ENCODE assay signal across 1 cellular context in the genomic region with DNA sequence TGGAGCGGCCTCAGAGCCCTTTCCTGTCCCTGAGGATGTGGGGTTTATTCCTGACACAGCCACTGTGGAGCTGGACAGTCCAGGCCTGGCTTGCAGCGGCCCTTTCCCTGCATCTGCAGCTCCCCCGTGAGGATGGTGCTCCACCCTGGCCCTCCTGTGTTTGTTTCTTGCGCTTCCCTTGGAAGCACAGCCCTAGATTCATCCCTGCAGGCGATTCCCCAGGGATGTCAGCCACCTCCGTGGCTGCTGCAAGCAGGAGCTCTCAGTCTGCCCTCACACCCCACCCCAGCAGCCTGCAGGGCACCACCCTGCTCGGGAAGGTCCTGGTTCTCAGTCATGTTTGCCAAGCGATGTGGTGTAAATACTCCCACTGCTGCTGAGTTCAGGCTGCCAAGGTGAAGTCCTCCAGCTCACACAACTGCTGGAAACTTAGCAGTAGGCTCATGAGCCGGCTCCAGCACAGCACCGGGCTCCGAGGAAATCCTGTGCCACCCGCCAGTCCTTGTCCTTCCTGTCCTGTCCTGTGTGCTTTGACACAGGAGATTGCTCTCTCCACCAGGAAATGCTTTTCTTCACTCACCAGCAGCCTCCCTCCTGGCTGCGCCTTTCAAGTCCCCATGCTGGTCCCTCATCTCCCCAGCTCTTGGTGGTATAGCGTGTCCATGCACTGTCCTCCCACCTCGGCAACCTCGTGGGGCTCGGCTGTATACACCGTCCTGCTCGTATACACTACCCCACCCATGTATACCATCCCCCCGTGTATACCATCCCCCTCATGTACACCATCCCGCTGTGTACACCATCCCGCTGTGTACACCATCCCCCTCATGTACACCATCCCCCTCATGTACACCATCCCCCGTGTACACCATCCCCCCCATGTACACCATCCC.
TF ChIP-seq lines count a peak whose summit lies in the region.

No MANE protein-coding gene starts in this region.

TF ChIP-seq in GM23338, 12 proteins besides CTCF, POLR2A, EP300 and RAD21 (continued from another document):
- TF ChIP-seq, protein P1, sequence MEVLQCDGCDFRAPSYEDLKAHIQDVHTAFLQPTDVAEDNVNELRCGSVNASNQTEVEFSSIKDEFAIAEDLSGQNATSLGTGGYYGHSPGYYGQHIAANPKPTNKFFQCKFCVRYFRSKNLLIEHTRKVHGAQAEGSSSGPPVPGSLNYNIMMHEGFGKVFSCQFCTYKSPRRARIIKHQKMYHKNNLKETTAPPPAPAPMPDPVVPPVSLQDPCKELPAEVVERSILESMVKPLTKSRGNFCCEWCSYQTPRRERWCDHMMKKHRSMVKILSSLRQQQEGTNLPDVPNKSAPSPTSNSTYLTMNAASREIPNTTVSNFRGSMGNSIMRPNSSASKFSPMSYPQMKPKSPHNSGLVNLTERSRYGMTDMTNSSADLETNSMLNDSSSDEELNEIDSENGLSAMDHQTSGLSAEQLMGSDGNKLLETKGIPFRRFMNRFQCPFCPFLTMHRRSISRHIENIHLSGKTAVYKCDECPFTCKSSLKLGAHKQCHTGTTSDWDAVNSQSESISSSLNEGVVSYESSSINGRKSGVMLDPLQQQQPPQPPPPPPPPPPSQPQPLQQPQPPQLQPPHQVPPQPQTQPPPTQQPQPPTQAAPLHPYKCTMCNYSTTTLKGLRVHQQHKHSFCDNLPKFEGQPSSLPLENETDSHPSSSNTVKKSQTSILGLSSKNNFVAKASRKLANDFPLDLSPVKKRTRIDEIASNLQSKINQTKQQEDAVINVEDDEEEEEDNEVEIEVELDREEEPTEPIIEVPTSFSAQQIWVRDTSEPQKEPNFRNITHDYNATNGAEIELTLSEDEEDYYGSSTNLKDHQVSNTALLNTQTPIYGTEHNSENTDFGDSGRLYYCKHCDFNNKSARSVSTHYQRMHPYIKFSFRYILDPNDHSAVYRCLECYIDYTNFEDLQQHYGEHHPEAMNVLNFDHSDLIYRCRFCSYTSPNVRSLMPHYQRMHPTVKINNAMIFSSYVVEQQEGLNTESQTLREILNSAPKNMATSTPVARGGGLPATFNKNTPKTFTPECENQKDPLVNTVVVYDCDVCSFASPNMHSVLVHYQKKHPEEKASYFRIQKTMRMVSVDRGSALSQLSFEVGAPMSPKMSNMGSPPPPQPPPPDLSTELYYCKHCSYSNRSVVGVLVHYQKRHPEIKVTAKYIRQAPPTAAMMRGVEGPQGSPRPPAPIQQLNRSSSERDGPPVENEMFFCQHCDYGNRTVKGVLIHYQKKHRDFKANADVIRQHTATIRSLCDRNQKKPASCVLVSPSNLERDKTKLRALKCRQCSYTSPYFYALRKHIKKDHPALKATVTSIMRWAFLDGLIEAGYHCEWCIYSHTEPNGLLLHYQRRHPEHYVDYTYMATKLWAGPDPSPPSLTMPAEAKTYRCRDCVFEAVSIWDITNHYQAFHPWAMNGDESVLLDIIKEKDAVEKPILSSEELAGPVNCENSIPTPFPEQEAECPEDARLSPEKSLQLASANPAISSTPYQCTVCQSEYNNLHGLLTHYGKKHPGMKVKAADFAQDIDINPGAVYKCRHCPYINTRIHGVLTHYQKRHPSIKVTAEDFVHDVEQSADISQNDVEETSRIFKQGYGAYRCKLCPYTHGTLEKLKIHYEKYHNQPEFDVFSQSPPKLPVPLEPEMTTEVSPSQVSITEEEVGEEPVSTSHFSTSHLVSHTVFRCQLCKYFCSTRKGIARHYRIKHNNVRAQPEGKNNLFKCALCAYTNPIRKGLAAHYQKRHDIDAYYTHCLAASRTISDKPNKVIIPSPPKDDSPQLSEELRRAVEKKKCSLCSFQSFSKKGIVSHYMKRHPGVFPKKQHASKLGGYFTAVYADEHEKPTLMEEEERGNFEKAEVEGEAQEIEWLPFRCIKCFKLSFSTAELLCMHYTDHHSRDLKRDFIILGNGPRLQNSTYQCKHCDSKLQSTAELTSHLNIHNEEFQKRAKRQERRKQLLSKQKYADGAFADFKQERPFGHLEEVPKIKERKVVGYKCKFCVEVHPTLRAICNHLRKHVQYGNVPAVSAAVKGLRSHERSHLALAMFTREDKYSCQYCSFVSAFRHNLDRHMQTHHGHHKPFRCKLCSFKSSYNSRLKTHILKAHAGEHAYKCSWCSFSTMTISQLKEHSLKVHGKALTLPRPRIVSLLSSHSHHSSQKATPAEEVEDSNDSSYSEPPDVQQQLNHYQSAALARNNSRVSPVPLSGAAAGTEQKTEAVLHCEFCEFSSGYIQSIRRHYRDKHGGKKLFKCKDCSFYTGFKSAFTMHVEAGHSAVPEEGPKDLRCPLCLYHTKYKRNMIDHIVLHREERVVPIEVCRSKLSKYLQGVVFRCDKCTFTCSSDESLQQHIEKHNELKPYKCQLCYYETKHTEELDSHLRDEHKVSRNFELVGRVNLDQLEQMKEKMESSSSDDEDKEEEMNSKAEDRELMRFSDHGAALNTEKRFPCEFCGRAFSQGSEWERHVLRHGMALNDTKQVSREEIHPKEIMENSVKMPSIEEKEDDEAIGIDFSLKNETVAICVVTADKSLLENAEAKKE (CRISPR knock-in tag; IDR thresholded peaks at IDR 0.05) = no peak
- TF ChIP-seq POLR2AphosphoS5 (IDR thresholded peaks at IDR 0.05; ENCODE audit: low read depth) (no peak), EZH2 (IDR thresholded peaks at IDR 0.05; ENCODE audit: low read depth, unreplicated experiment) (no peak), EZH2phosphoT487 (IDR thresholded peaks at IDR 0.05; ENCODE audit: unreplicated experiment) (no peak), STAT1 (IDR thresholded peaks at IDR 0.05; ENCODE audit: unreplicated experiment) (no peak), ZNF331 (CRISPR knock-in tag; IDR thresholded peaks at IDR 0.05; ENCODE audit: low read depth) (no peak)
- TF ChIP-seq, protein P2, sequence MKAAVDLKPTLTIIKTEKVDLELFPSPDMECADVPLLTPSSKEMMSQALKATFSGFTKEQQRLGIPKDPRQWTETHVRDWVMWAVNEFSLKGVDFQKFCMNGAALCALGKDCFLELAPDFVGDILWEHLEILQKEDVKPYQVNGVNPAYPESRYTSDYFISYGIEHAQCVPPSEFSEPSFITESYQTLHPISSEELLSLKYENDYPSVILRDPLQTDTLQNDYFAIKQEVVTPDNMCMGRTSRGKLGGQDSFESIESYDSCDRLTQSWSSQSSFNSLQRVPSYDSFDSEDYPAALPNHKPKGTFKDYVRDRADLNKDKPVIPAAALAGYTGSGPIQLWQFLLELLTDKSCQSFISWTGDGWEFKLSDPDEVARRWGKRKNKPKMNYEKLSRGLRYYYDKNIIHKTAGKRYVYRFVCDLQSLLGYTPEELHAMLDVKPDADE (IDR thresholded peaks at IDR 0.05) = no peak
